In the genomic region with DNA sequence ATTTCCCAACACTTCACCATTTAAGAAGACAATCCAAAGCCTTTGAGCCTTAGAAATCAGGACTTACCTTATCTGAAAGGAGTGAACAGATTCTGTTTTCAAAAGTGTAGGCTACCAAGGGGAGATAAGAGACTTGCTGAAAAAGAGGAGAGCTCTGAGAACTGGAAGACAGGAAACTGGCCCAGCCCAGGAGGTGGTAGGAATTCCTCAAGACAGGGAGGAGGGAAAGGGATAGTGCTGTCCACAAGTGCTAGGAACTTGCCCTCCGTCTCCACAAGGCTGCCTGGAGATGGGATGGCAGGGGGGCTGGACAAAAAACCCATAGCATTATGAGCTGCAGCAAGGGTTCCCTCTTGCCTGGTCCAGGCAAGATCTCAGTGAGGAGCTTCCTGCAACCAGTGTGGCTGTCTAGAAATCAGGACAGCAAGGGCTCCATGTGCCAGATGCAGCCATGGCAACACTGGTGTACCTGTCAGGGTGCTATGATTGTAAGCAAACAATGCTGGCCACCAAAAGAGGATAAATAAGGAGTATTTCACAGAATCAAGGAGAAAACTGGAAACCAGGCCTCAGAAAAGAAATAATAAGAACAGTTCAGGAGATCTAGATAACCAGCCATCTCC, we compare ENCODE assay signal across 1 cellular context.
TF ChIP-seq lines count a peak whose summit lies in the region.

No MANE protein-coding gene starts in this region.

TF ChIP-seq in GM23338, 12 proteins besides CTCF, POLR2A, EP300 and RAD21 (continued from another document):
- TF ChIP-seq, protein P1, sequence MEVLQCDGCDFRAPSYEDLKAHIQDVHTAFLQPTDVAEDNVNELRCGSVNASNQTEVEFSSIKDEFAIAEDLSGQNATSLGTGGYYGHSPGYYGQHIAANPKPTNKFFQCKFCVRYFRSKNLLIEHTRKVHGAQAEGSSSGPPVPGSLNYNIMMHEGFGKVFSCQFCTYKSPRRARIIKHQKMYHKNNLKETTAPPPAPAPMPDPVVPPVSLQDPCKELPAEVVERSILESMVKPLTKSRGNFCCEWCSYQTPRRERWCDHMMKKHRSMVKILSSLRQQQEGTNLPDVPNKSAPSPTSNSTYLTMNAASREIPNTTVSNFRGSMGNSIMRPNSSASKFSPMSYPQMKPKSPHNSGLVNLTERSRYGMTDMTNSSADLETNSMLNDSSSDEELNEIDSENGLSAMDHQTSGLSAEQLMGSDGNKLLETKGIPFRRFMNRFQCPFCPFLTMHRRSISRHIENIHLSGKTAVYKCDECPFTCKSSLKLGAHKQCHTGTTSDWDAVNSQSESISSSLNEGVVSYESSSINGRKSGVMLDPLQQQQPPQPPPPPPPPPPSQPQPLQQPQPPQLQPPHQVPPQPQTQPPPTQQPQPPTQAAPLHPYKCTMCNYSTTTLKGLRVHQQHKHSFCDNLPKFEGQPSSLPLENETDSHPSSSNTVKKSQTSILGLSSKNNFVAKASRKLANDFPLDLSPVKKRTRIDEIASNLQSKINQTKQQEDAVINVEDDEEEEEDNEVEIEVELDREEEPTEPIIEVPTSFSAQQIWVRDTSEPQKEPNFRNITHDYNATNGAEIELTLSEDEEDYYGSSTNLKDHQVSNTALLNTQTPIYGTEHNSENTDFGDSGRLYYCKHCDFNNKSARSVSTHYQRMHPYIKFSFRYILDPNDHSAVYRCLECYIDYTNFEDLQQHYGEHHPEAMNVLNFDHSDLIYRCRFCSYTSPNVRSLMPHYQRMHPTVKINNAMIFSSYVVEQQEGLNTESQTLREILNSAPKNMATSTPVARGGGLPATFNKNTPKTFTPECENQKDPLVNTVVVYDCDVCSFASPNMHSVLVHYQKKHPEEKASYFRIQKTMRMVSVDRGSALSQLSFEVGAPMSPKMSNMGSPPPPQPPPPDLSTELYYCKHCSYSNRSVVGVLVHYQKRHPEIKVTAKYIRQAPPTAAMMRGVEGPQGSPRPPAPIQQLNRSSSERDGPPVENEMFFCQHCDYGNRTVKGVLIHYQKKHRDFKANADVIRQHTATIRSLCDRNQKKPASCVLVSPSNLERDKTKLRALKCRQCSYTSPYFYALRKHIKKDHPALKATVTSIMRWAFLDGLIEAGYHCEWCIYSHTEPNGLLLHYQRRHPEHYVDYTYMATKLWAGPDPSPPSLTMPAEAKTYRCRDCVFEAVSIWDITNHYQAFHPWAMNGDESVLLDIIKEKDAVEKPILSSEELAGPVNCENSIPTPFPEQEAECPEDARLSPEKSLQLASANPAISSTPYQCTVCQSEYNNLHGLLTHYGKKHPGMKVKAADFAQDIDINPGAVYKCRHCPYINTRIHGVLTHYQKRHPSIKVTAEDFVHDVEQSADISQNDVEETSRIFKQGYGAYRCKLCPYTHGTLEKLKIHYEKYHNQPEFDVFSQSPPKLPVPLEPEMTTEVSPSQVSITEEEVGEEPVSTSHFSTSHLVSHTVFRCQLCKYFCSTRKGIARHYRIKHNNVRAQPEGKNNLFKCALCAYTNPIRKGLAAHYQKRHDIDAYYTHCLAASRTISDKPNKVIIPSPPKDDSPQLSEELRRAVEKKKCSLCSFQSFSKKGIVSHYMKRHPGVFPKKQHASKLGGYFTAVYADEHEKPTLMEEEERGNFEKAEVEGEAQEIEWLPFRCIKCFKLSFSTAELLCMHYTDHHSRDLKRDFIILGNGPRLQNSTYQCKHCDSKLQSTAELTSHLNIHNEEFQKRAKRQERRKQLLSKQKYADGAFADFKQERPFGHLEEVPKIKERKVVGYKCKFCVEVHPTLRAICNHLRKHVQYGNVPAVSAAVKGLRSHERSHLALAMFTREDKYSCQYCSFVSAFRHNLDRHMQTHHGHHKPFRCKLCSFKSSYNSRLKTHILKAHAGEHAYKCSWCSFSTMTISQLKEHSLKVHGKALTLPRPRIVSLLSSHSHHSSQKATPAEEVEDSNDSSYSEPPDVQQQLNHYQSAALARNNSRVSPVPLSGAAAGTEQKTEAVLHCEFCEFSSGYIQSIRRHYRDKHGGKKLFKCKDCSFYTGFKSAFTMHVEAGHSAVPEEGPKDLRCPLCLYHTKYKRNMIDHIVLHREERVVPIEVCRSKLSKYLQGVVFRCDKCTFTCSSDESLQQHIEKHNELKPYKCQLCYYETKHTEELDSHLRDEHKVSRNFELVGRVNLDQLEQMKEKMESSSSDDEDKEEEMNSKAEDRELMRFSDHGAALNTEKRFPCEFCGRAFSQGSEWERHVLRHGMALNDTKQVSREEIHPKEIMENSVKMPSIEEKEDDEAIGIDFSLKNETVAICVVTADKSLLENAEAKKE (CRISPR knock-in tag; IDR thresholded peaks at IDR 0.05), result no peak
